Comparison of ENCODE assay signal across 9 cellular contexts in the genomic region with DNA sequence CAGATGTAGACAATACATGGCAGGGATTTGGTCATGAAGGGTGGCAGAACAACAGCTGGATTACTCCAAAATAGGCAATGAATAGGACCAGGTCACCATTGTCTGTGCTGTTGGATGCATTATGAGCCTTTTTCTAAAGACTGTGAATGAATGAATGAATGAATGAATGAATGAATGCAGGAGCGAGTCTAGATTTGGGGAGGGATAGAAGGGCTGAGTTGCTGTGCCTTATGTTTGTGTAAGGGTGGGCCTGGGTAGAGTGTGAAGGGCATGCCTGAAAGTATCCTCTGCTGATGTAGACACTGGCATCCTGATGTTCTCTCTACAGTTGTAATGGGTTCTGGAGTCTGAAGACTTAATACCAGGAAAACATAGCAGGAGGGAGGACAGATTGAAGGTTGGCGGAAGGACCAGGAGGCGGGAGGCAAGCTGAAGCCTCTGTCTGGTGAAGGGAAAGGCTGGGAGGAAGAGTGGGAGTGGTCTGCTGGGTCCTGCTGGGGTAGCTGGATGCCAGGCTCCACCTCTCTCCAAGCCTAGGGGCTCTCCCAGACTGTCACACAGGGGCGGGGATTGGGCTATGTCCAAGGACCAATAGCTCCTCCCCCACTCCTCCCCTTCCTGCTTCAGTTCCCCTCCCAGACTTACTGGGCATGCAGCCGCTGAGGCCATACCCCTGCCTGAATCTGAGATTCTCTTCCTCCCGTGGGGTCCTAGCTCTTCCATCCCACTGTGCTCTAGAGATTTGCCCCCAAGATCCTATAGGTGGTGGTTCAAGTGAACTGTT. TPM values are rescaled to one million over a fixed set of nuclear protein-coding genes. Genes with fewer than 3 reads are reported as not detected.
DNase-seq lines count a peak whose midpoint lies in the region; ATAC-seq and TF ChIP-seq lines count a peak whose summit lies in the region.
"Had no signal": no experiment of that assay in that cellular context is flagged by ENCODE, and none has a peak within 500 bp of the region (broad histone marks: within the 10 kb centered on the region; RNA-seq: fewer than 3 reads in every experiment).

No MANE protein-coding gene starts in this region.

- H3K27ac ChIP-seq in AG04450 (ENCODE audit: low read depth, low read length) (no peak overlapping the region), coronary artery (peak overlapping the region; percentile 40 to 80), suprapubic skin (peak overlapping the region; percentile 34)
- H3K27ac ChIP-seq: epithelial cell of prostate had no signal

- no peaks in the 10 kb centered on the region for H3K27me3 ChIP-seq in AG04450 (ENCODE audit: control insufficient read depth, insufficient read depth, low read length)
- H3K27me3 ChIP-seq in suprapubic skin, result no peaks in the 10 kb centered on the region

- CTCF ChIA-PET in AG04450 (lab: Charles Lee), result interaction anchor here (0.6 to 2.3 kb wide), 6 partner anchors 25 to 214 kb away, joined by 3 to 17 read pairs (median 4); partner anchors contain the start of gene MRPL17

- no peaks in the 10 kb centered on the region; the same call in 1 of the 2 replicates for H3K9me3 ChIP-seq in AG04450 (ENCODE audit: control insufficient read depth, insufficient read depth, low read length)
- H3K9me3 ChIP-seq in suprapubic skin, result no peaks in the 10 kb centered on the region

- TF ChIP-seq CTCF in AG04450 (IDR thresholded peaks at IDR 0.05; ENCODE audit: low read depth, low read length), result no peak
- no peak for TF ChIP-seq CTCF in coronary artery (IDR thresholded peaks at IDR 0.05)
- TF ChIP-seq CTCF in suprapubic skin (IDR thresholded peaks at IDR 0.05), result no peak

- POLR2A ChIA-PET in AG04450 (lab: Yijun Ruan, JAX), result interaction anchor here (1.8 kb wide), 1 partner anchor 50 kb away, joined by 4 read pairs; the partner anchor contains the start of gene APBB1

- DNase-seq in AG04450 (ENCODE audit: low read depth, low spot score) (peak; percentile 57), NCI-H82 (lab: John Stamatoyannopoulos, UW) (peak; percentile 96), coronary artery (ENCODE audit: low spot score) (peak; percentile 92), left lobe of liver (ENCODE audit: low spot score) (peak; percentile 76), suprapubic skin (ENCODE audit: low spot score in 2 of 2) (peak; percentile 89 to 91)

- no peak overlapping the region for H3K4me3 ChIP-seq in AG04450 (ENCODE audit: low read depth, low read length)
- H3K4me3 ChIP-seq in coronary artery, result peak overlapping the region; percentile 23
- no peak overlapping the region for H3K4me3 ChIP-seq in suprapubic skin

- peaks cover 14% of the 10 kb centered on the region for H3K36me3 ChIP-seq in suprapubic skin

- no peak for TF ChIP-seq EP300 in suprapubic skin (IDR thresholded peaks at IDR 0.05)

- no peak for TF ChIP-seq POLR2A in suprapubic skin (IDR thresholded peaks at IDR 0.05)

- ATAC-seq in GM18868 (IDR thresholded peaks at IDR 0.05; ENCODE audit: unreplicated experiment) (peak; percentile 84), HG03135 (IDR thresholded peaks at IDR 0.05; ENCODE audit: unreplicated experiment) (peak; percentile 45), left lobe of liver (peak; percentile 56), GM19467 (IDR thresholded peaks at IDR 0.05; ENCODE audit: unreplicated experiment) (no peak)

- H3K4me1 ChIP-seq in suprapubic skin, result peaks cover 21% of the 10 kb centered on the region

- WGBS in suprapubic skin, result 29% methylated on average over 6 of the region's 6 CpGs

RNA-seq across cellular contexts. Expression of gene TRIM3, which starts 4.8 kb away (rescaled TPM):
- polyA plus RNA-seq in AG04450 (2011; rRNA removed), result 10.5 and 11.7 TPM in 2 replicates
- polyA minus RNA-seq in AG04450 (2011; rRNA and poly(A)+ RNA removed), result 10.9 and 15.3 TPM in 2 replicates
- total RNA-seq in left lobe of liver, result 7.8 TPM
- total RNA-seq in suprapubic skin, result 10 to 100 TPM; 20.0 to 40.2 (median 32.2) TPM

RNA-seq across cellular contexts. Expression of gene ARFIP2, which starts 12.2 kb away (rescaled TPM):
- polyA plus RNA-seq in AG04450 (2011; rRNA removed), result 79.1 and 88.2 TPM in 2 replicates
- 60.1 and 62.3 TPM in 2 replicates for polyA minus RNA-seq in AG04450 (2011; rRNA and poly(A)+ RNA removed)
- total RNA-seq in left lobe of liver (19.0 TPM), suprapubic skin (10 to 100 TPM; 66.3 to 87.5 (median 83.4) TPM)

RNA-seq across cellular contexts. Expression of gene TIMM10B, which starts 12.4 kb away (rescaled TPM):
- polyA plus RNA-seq in AG04450 (2011; rRNA removed), result 26.7 and 33.1 TPM in 2 replicates
- polyA minus RNA-seq in AG04450 (2011; rRNA and poly(A)+ RNA removed), result 17.5 and 25.6 TPM in 2 replicates
- total RNA-seq in left lobe of liver, result 14.2 TPM
- 10 to 100 TPM; 23.0 to 54.6 (median 32.0) TPM for total RNA-seq in suprapubic skin

RNA-seq across cellular contexts. Expression of gene HPX, which starts 28.1 kb away (rescaled TPM):
- 0.32 and 0.67 TPM in 2 replicates for polyA plus RNA-seq in AG04450 (2011; rRNA removed)
- polyA minus RNA-seq in AG04450 (2011; rRNA and poly(A)+ RNA removed), result 1.0 and 2.1 TPM in 2 replicates
- total RNA-seq in left lobe of liver (5,455 TPM), suprapubic skin (10 to 100 TPM in 1 of 4 donors, 1 to 10 TPM in 2, under 1 TPM in 1; 0.47 to 15.5 (median 1.3) TPM)

RNA-seq across cellular contexts. Expression of gene DNHD1, which starts 28.2 kb away (rescaled TPM):
- polyA plus RNA-seq in AG04450 (2011; rRNA removed), result 2.2 and 3.1 TPM in 2 replicates
- 8.4 and 8.9 TPM in 2 replicates for polyA minus RNA-seq in AG04450 (2011; rRNA and poly(A)+ RNA removed)
- total RNA-seq in left lobe of liver, result 10.1 TPM
- 10 to 100 TPM in 2 of 4 donors, 1 to 10 TPM in 2; 6.2 to 32.0 (median 9.6) TPM for total RNA-seq in suprapubic skin
